ENCODE assay signal across 28 cellular contexts in the genomic region with DNA sequence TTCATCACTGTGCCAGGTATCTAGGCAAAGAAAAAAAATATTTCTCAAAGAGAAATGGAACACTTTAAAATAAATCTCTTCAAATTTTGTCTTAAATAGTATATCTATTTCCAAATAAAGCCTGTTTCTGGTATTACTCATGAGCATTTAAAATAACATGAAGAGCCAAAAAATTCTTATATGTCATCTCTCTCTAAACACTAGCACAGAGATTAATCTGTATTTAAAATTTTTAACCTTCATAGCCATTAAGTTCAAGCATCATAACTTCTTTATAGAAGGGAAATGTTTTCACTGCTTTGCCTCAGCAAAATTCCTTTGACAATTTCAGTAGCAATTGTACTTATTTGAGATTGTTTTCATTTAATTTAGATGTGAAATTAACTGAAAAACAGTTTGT.
"Had no signal": no experiment of that assay in that cellular context is flagged by ENCODE, and none has a peak within 500 bp of the region (broad histone marks: within the 10 kb centered on the region; RNA-seq: fewer than 3 reads in every experiment).

No MANE protein-coding gene starts in this region.

- H3K27me3 Mint-ChIP-seq: stimulated activated memory B cell treated with anti-CD40 and anti-IgM and Interleukin-4, amounts not matched to agents 10 μg/mL and 1 μg/mL and 100 μg/mL, for 72 hours; stimulated activated naive CD8-positive, alpha-beta T cell treated with anti-CD3 and anti-CD28 coated beads, Interleukin-15, amount 100 ng/mL, for 72 hours; stimulated activated naive CD8-positive, alpha-beta T cell treated with anti-CD3 and anti-CD28 coated beads, Interleukin-15, Interleukin-2, amounts not matched to agents 100 ng/mL and 50 ng/mL, for 24 hours had no signal

- H3K27ac ChIP-seq: stomach, suprapubic skin, testis, thoracic aorta, thyroid gland, tibial artery, tibial nerve, transverse colon, upper lobe of left lung, upper lobe of right lung, uterus, vagina had no signal

- H3K9me3 Mint-ChIP-seq: stimulated activated effector memory CD8-positive, alpha-beta T cell treated with anti-CD3 and anti-CD28 coated beads, Interleukin-12 subunit alpha, Interleukin-12 subunit beta, amount 100 ng/mL, for 72 hours; stimulated activated memory B cell treated with anti-CD40 and anti-IgM and Interleukin-4, amounts not matched to agents 10 μg/mL and 1 μg/mL and 100 μg/mL, for 72 hours; stimulated activated naive B cell treated with anti-CD40 and anti-IgM and Interleukin-4, amounts not matched to agents 10 μg/mL and 1 μg/mL and 100 μg/mL, for 72 hours; stimulated activated naive CD8-positive, alpha-beta T cell treated with anti-CD3 and anti-CD28 coated beads, Interleukin-15, amount 100 ng/mL, for 72 hours; stimulated activated naive CD8-positive, alpha-beta T cell treated with anti-CD3 and anti-CD28 coated beads, Interleukin-15, Interleukin-2, amounts not matched to agents 100 ng/mL and 50 ng/mL, for 24 hours; type B pancreatic cell had no signal

- DNase-seq: stimulated activated CD4-positive, alpha-beta T cell treated with anti-CD3 and anti-CD28 coated beads, Interleukin-2, amount 100 ng/mL, for 48 hours; stimulated activated CD4-positive, alpha-beta T cell treated with anti-CD3 and anti-CD28 coated beads, Interleukin-4, amount 100 ng/mL, for 1 hour; stimulated activated CD4-positive, alpha-beta T cell treated with anti-CD3 and anti-CD28 coated beads, Interleukin-4, amount 100 ng/mL, for 24 hours; stimulated activated CD4-positive, alpha-beta T cell treated with anti-CD3 and anti-CD28 coated beads, Interleukin-4, amount 100 ng/mL, for 4 hours; stimulated activated CD8-positive, alpha-beta memory T cell treated with anti-CD3 and anti-CD28 coated beads, Interleukin-4, amount 100 ng/mL, for 48 hours; stimulated activated naive B cell treated with anti-CD40 and anti-IgM and Interleukin-4, amounts not matched to agents 10 μg/mL and 1 μg/mL and 100 μg/mL, for 72 hours; stimulated activated naive CD4-positive, alpha-beta T cell; stimulated activated naive CD4-positive, alpha-beta T cell treated with Interleukin-2 at 50 U/mL for 16 hours; stimulated activated naive CD8-positive, alpha-beta T cell treated with anti-CD3 and anti-CD28 coated beads, Interleukin-15, amount 100 ng/mL, for 72 hours; stimulated activated naive CD8-positive, alpha-beta T cell treated with anti-CD3 and anti-CD28 coated beads, Interleukin-15, Interleukin-2, amounts not matched to agents 100 U/mL and 50 U/mL, for 24 hours; stomach; substantia nigra; testis; thyroid gland; tibial artery; transverse colon; trophoblast cell; upper lobe of left lung; upper lobe of right lung; uterus had no signal

- H3K27me3 ChIP-seq: stomach, suprapubic skin, testis, thyroid gland, tibial artery, tibial nerve, transverse colon, upper lobe of left lung, upper lobe of right lung, uterus, vagina had no signal

- H3K4me1 ChIP-seq: testis, uterus had no signal

- H3K4me3 ChIP-seq: stomach, suprapubic skin, testis, thoracic aorta, thyroid gland, tibial artery, tibial nerve, transverse colon, upper lobe of left lung, upper lobe of right lung, uterus, vagina had no signal

- ATAC-seq: stimulated activated effector memory CD8-positive, alpha-beta T cell treated with anti-CD3 and anti-CD28 coated beads, Interleukin-12 subunit alpha, Interleukin-12 subunit beta, amount 100 ng/mL, for 72 hours; stimulated activated memory B cell treated with anti-CD40 and anti-IgM and Interleukin-4, amounts not matched to agents 10 μg/mL and 1 μg/mL and 100 μg/mL, for 72 hours; stimulated activated naive B cell treated with anti-CD40 and anti-IgM and Interleukin-4, amounts not matched to agents 10 μg/mL and 1 μg/mL and 100 μg/mL, for 72 hours; stimulated activated naive CD8-positive, alpha-beta T cell treated with anti-CD3 and anti-CD28 coated beads, Interleukin-15, amount 100 ng/mL, for 72 hours; stimulated activated naive CD8-positive, alpha-beta T cell treated with anti-CD3 and anti-CD28 coated beads, Interleukin-15, Interleukin-2, amounts not matched to agents 100 U/mL and 50 U/mL, for 24 hours; upper lobe of right lung had no signal

- H3K4me3 Mint-ChIP-seq: stimulated activated effector memory CD8-positive, alpha-beta T cell treated with anti-CD3 and anti-CD28 coated beads, Interleukin-12 subunit alpha, Interleukin-12 subunit beta, amount 100 ng/mL, for 72 hours; stimulated activated memory B cell treated with anti-CD40 and anti-IgM and Interleukin-4, amounts not matched to agents 10 μg/mL and 1 μg/mL and 100 μg/mL, for 72 hours; stimulated activated naive B cell treated with anti-CD40 and anti-IgM and Interleukin-4, amounts not matched to agents 10 μg/mL and 1 μg/mL and 100 μg/mL, for 72 hours; stimulated activated naive CD8-positive, alpha-beta T cell treated with anti-CD3 and anti-CD28 coated beads, Interleukin-15, amount 100 ng/mL, for 72 hours; stimulated activated naive CD8-positive, alpha-beta T cell treated with anti-CD3 and anti-CD28 coated beads, Interleukin-15, Interleukin-2, amounts not matched to agents 100 ng/mL and 50 ng/mL, for 24 hours; type B pancreatic cell had no signal

- H3K9me3 ChIP-seq: stomach, suprapubic skin, testis, thoracic aorta, thyroid gland, tibial artery, tibial nerve, transverse colon, upper lobe of left lung, upper lobe of right lung, uterus, vagina had no signal

- H3K36me3 ChIP-seq: uterus had no signal

- H3K27ac Mint-ChIP-seq: stimulated activated effector memory CD8-positive, alpha-beta T cell treated with anti-CD3 and anti-CD28 coated beads, Interleukin-12 subunit alpha, Interleukin-12 subunit beta, amount 100 ng/mL, for 72 hours; stimulated activated memory B cell treated with anti-CD40 and anti-IgM and Interleukin-4, amounts not matched to agents 10 μg/mL and 1 μg/mL and 100 μg/mL, for 72 hours; stimulated activated naive B cell treated with anti-CD40 and anti-IgM and Interleukin-4, amounts not matched to agents 10 μg/mL and 1 μg/mL and 100 μg/mL, for 72 hours; stimulated activated naive CD8-positive, alpha-beta T cell treated with anti-CD3 and anti-CD28 coated beads, Interleukin-15, amount 100 ng/mL, for 72 hours; stimulated activated naive CD8-positive, alpha-beta T cell treated with anti-CD3 and anti-CD28 coated beads, Interleukin-15, Interleukin-2, amounts not matched to agents 100 ng/mL and 50 ng/mL, for 24 hours; type B pancreatic cell had no signal
